Comparison of ENCODE assay signal across 17 cellular contexts in genomic region chr22:19802881-19803735, GRCh38. TPM values are rescaled to one million over a fixed set of nuclear protein-coding genes. Genes with fewer than 3 reads are reported as not detected.
DNase-seq lines count a peak whose midpoint lies in the region; ATAC-seq, FAIRE-seq and TF ChIP-seq lines count a peak whose summit lies in the region.
"Had no signal": no experiment of that assay in that cellular context is flagged by ENCODE, and none has a peak within 500 bp of the region (broad histone marks: within the 10 kb centered on the region; RNA-seq: fewer than 3 reads in every experiment).

No MANE protein-coding gene starts in this region.

- H3K27ac ChIP-seq in SK-N-SH (ENCODE audit: low read depth in 2 of 2, low read length in 1 of 2), result no peak overlapping the region
- no peak overlapping the region for H3K27ac ChIP-seq in K562 (ENCODE audit: extremely low read depth, low read depth, low read length)
- no peak overlapping the region for H3K27ac ChIP-seq in spleen
- H3K27ac ChIP-seq: 22Rv1, BLaER1 had no signal

- no peaks in the 10 kb centered on the region for H3K9me1 ChIP-seq in K562 (ENCODE audit: control insufficient read depth, insufficient read depth, low read length)

- whole genome bisulfite sequencing in SK-N-SH (ENCODE audit: low lambda C conversion rate), result 95% methylated on average over 15 of the region's 19 CpGs
- WGBS in K562 (ENCODE audit: insufficient coverage, low coverage, missing lambda C conversion rate), result 65% methylated on average over 19 of the region's 19 CpGs
- WGBS in spleen, 5 donors, result 91 to 96% (median 93%) methylated on average over 19 of the region's 19 CpGs

- DNase-seq in SK-N-SH, result peak; percentile 19
- no peak for DNase-seq in K562 (ENCODE audit: extremely low read depth in 1 of 4, low spot score in 3 of 4)
- peak; percentile 23 for DNase-seq in left kidney (ENCODE audit: low read depth, low spot score)
- DNase-seq in spleen, result peak; percentile 58
- no peak for DNase-seq in NCI-H2227 treated with DMSO at 0.1 percent for 48 hours (lab: John Stamatoyannopoulos, UW)
- no peak for DNase-seq in NOMO-1 (lab: John Stamatoyannopoulos, UW; ENCODE audit: unreplicated experiment in 2 of 2)
- DNase-seq in SHP77 (lab: John Stamatoyannopoulos, UW), result no peak
- DNase-seq: EL, Karpas-422, NCI-H187 treated with DMSO at 0.1 percent for 48 hours, NCI-H2171 treated with DMSO at 0.1 percent for 48 hours, NCI-H510A had no signal

- ATAC-seq in SK-N-SH treated with all-trans-retinoic acid at 6 μM for 48 hours, result no peak
- ATAC-seq in K562, result no peak

- H3K4me2 ChIP-seq in SK-N-SH, result no peak overlapping the region
- H3K4me2 ChIP-seq in K562 (ENCODE audit: insufficient read depth, low read length), result no peak overlapping the region
- H3K4me2 ChIP-seq: BLaER1 had no signal

- H4K20me1 ChIP-seq in SK-N-SH (ENCODE audit: insufficient read depth), result no peaks in the 10 kb centered on the region
- peaks cover 33% of the 10 kb centered on the region for H4K20me1 ChIP-seq in K562 (replicated peaks; ENCODE audit: control insufficient read depth, insufficient read depth, low read length)

- TF ChIP-seq CTCF in SK-N-SH (IDR thresholded peaks at IDR 0.05) (no peak), K562 (IDR thresholded peaks at IDR 0.05 in 2 of 3, conservative IDR thresholded peaks at IDR 0.05 in 1 of 3; ENCODE audit: insufficient read depth in 2 of 3, low read depth in 1 of 3, low read length in 3 of 3) (no peak), spleen (IDR thresholded peaks at IDR 0.05 in 8 of 11, conservative IDR thresholded peaks at IDR 0.05 in 3 of 11) (no peak)

- TF ChIP-seq POLR2A in K562 (conservative IDR thresholded peaks at IDR 0.05) (no peak), spleen (IDR thresholded peaks at IDR 0.05) (no peak)

- BruUV-seq in K562 (replicated peaks; lab: Mats Ljungman, UMichigan), result no TSS peak

- no peak for TF ChIP-seq EP300 in SK-N-SH (IDR thresholded peaks at IDR 0.05; ENCODE audit: borderline replicate concordance in 1 of 2, low read depth in 1 of 2, low read length in 1 of 2)
- no peak for TF ChIP-seq EP300 in K562 (IDR thresholded peaks at IDR 0.05; ENCODE audit: low read length)

- in situ Hi-C loops in K562 (cut with MboI), result no loop called here

- no peak overlapping the region for H3K4me3 ChIP-seq in SK-N-SH (ENCODE audit: low read depth in 2 of 2, low read length in 1 of 2)
- no peak overlapping the region for H3K4me3 ChIP-seq in K562
- H3K4me3 ChIP-seq in spleen, result no peak overlapping the region
- H3K4me3 ChIP-seq: BLaER1 had no signal

- H3K4me1 ChIP-seq in SK-N-SH (ENCODE audit: control insufficient read depth in 1 of 2, insufficient read depth in 2 of 2, low read depth in 1 of 2, low read length in 1 of 2), result peaks cover 17 to 65% of the 10 kb centered on the region in 2 experiments; a peak in 3 of 4 replicates
- peaks cover 13 to 79% of the 10 kb centered on the region in 2 experiments for H3K4me1 ChIP-seq in K562 (replicated peaks in 1 of 2; ENCODE audit: control insufficient read depth in 2 of 2, insufficient read depth in 2 of 2, low read length in 2 of 2)
- H3K4me1 ChIP-seq in spleen, result peaks cover 0 to 18% (median 7%) of the 10 kb centered on the region in 6 donors

- no peak overlapping the region for H3K9ac ChIP-seq in SK-N-SH
- H3K9ac ChIP-seq in K562 (ENCODE audit: insufficient read depth in 1 of 2, low read depth in 2 of 2, low read length in 2 of 2), result peak overlapping the region in 1 of 2 experiments; percentile 43; a peak in 1 of 4 replicates
- H3K9ac ChIP-seq: BLaER1 had no signal

- H3K9me3 ChIP-seq in SK-N-SH (no peaks in the 10 kb centered on the region), K562 (replicated peaks; ENCODE audit: control insufficient read depth, insufficient read depth, low read depth, low read length) (no peaks in the 10 kb centered on the region), spleen (no peaks in the 10 kb centered on the region)
- H3K9me3 ChIP-seq: BLaER1 had no signal

- no peaks in the 10 kb centered on the region for H3K27me3 ChIP-seq in SK-N-SH (ENCODE audit: insufficient read depth)
- no peaks in the 10 kb centered on the region for H3K27me3 ChIP-seq in K562 (ENCODE audit: control insufficient read depth in 2 of 2, insufficient read depth in 2 of 2, low read length in 2 of 2)
- H3K27me3 ChIP-seq in spleen (replicated peaks in 1 of 7), result no peaks in the 10 kb centered on the region
- H3K27me3 ChIP-seq: BLaER1 had no signal

- no peaks in the 10 kb centered on the region for H3K9me2 ChIP-seq in SK-N-SH

- CTCF ChIA-PET in SK-N-SH (lab: Yijun Ruan, JAX), result interaction anchor here (2.3 kb wide), 1 partner anchor 72 kb away, joined by 4 read pairs; no protein-coding TSS in a partner anchor
- CTCF ChIA-PET in K562 (lab: Yijun Ruan, JAX; ENCODE audit: low intra/inter-chr PET ratio), result no interaction called here

- intact Hi-C loops in K562 (cut with micrococcal nuclease), result loop anchor here (5.0 kb wide), 1 partner anchor 49 kb away; the partner anchor contains the start of genes GNB1L and RTL10
- intact Hi-C loops in spleen (cut with DNase I; ENCODE audit: low total_unique reads), result no loop called here

- H3K79me2 ChIP-seq in SK-N-SH (ENCODE audit: insufficient read depth), result no peaks in the 10 kb centered on the region
- H3K79me2 ChIP-seq in K562 (ENCODE audit: control insufficient read depth, insufficient read depth, low read length), result no peaks in the 10 kb centered on the region

- H3F3A ChIP-seq in SK-N-SH (replicated peaks; ENCODE audit: insufficient read depth), result no peaks in the 10 kb centered on the region

- H3K36me3 ChIP-seq in SK-N-SH (replicated peaks in 1 of 2; ENCODE audit: control insufficient read depth in 1 of 2, insufficient read depth in 2 of 2, low read length in 1 of 2), result no peaks in the 10 kb centered on the region
- 0 out of 3 replicates have a peak, but pooled peaks cover 3% of the 10 kb centered on the region for H3K36me3 ChIP-seq in K562 (ENCODE audit: control insufficient read depth, insufficient read depth, low read length)
- H3K36me3 ChIP-seq in spleen, result peaks cover 0 to 87% (median 5%) of the 10 kb centered on the region in 6 donors

- FAIRE-seq in K562 (lab: Jason Lieb, UNC), result no peak
- FAIRE-seq: H1, RCC 7860 had no signal

- POLR2A ChIA-PET in SK-N-SH (lab: Yijun Ruan, JAX), result no interaction called here
- POLR2A ChIA-PET in K562 (lab: Yijun Ruan, JAX), result interaction anchor here (0.7 to 6.8 kb wide), 8 partner anchors 7 to 116 kb away, joined by 3 to 43 read pairs (median 4); no protein-coding TSS in a partner anchor

- TF ChIP-seq RAD21 in SK-N-SH (IDR thresholded peaks at IDR 0.05; ENCODE audit: low read length) (no peak), K562 (CRISPR knock-in tag; conservative IDR thresholded peaks at IDR 0.05 in 1 of 2, IDR thresholded peaks at IDR 0.05 in 1 of 2) (no peak)

- H2AFZ ChIP-seq in SK-N-SH (ENCODE audit: low read depth) (no peak overlapping the region), K562 (ENCODE audit: low read depth, low read length) (no peak overlapping the region)

RNA-seq across cellular contexts. Expression of gene TBX1, which starts 42.5 kb away (rescaled TPM):
- polyA plus RNA-seq in SK-N-SH (2012; rRNA removed) (not detected in 2 replicates), K562 (2011; rRNA removed) (2.5 and 9.5 TPM in 2 replicates), K562 (2014; fragmentation: Illumina TruSeq; extraction: Trizol) (8.0 and 12.8 TPM in 2 replicates), K562 (2014; fragmentation: Nextera tagmentation; extraction: Ambion mirVana) (under 1 TPM; 0.07 to 0.11 TPM), K562 (2014; rRNA removed) (14.7 and 17.1 TPM in 2 replicates), spleen (under 1 TPM; 0.17 to 0.71 (median 0.61) TPM)
- polyA plus RNA-seq in SK-N-SH (2012; cell fraction: cytosol; rRNA removed), result 0.07 TPM in 1 of 2 replicates, not detected in the other
- polyA plus RNA-seq in SK-N-SH (2012; cell fraction: nucleus; rRNA removed), result 0.29 and 0.41 TPM in 2 replicates
- 31.9 and 90.7 TPM in 2 replicates for total RNA-seq in K562 (2011; cell fraction: chromatin; rRNA removed; ENCODE audit: low replicate concordance)
- total RNA-seq in K562 (2011; cell fraction: nucleolus; rRNA removed), result 41.9 and 52.4 TPM in 2 replicates
- 40.6 and 47.0 TPM in 2 replicates for total RNA-seq in K562 (2011; cell fraction: nucleoplasm; rRNA removed)
- total RNA-seq in K562 (2014; rRNA removed) (8.9 and 14.0 TPM in 2 replicates), K562 (2014; rRNA removed; fragmentation: Illumina TruSeq; extraction: Trizol) (2.1 and 2.6 TPM in 2 replicates), K562 (2015; rRNA removed; fragmentation: Illumina TruSeq; extraction: Trizol) (3.5 and 3.9 TPM in 2 replicates), K562 (2021) (34.2 and 35.0 TPM in 2 replicates), spleen (10 to 100 TPM in 1 of 7 donors, 1 to 10 TPM in 3, under 1 TPM in 3; 0.23 to 10.5 (median 3.1) TPM)
- 5.8 and 7.7 TPM in 2 replicates for polyA plus RNA-seq in K562 (2011; cell fraction: cytosol; rRNA removed)
- polyA plus RNA-seq in K562 (2011; cell fraction: nucleus; rRNA removed), result 55.1 and 87.1 TPM in 2 replicates
- 12.4 and 14.0 TPM in 2 replicates for polyA plus RNA-seq in K562 (2012)
- 2.2 and 5.5 TPM in 2 replicates for polyA minus RNA-seq in K562 (2011; rRNA and poly(A)+ RNA removed)
- polyA minus RNA-seq in K562 (2011; cell fraction: cytosol; rRNA and poly(A)+ RNA removed), result 5.4 and 22.9 TPM in 2 replicates
- polyA minus RNA-seq in K562 (2011; cell fraction: nucleus; rRNA and poly(A)+ RNA removed), result 20.1 and 45.7 TPM in 2 replicates
- polyA plus RNA-seq: H1 had no signal

RNA-seq across cellular contexts. Expression of gene GNB1L, which starts 51.6 kb away (rescaled TPM):
- 3.2 and 5.9 TPM in 2 replicates for polyA plus RNA-seq in SK-N-SH (2012; rRNA removed)
- 2.0 and 4.8 TPM in 2 replicates for polyA plus RNA-seq in SK-N-SH (2012; cell fraction: cytosol; rRNA removed)
- 7.7 and 10.0 TPM in 2 replicates for polyA plus RNA-seq in SK-N-SH (2012; cell fraction: nucleus; rRNA removed)
- 5.3 and 21.3 TPM in 2 replicates for total RNA-seq in K562 (2011; cell fraction: chromatin; rRNA removed; ENCODE audit: low replicate concordance)
- total RNA-seq in K562 (2011; cell fraction: nucleolus; rRNA removed), result 21.8 and 25.5 TPM in 2 replicates
- 7.3 and 7.8 TPM in 2 replicates for total RNA-seq in K562 (2011; cell fraction: nucleoplasm; rRNA removed)
- total RNA-seq in K562 (2014; rRNA removed), result 48.9 and 69.1 TPM in 2 replicates
- 0.57 and 0.84 TPM in 2 replicates for total RNA-seq in K562 (2014; rRNA removed; fragmentation: Illumina TruSeq; extraction: Trizol)
- 17.8 and 20.6 TPM in 2 replicates for total RNA-seq in K562 (2015; rRNA removed; fragmentation: Illumina TruSeq; extraction: Trizol)
- total RNA-seq in K562 (2021), result 50.5 and 55.3 TPM in 2 replicates
- polyA plus RNA-seq in K562 (2011; rRNA removed), result 10.2 and 35.0 TPM in 2 replicates
- 37.2 and 43.8 TPM in 2 replicates for polyA plus RNA-seq in K562 (2011; cell fraction: cytosol; rRNA removed)
- 33.2 and 43.3 TPM in 2 replicates for polyA plus RNA-seq in K562 (2011; cell fraction: nucleus; rRNA removed)
- polyA plus RNA-seq in K562 (2012), result 42.2 and 62.2 TPM in 2 replicates
- 1.9 and 18.0 TPM in 2 replicates for polyA plus RNA-seq in K562 (2014; fragmentation: Illumina TruSeq; extraction: Trizol)
- 1 to 10 TPM in 1 of 2 experiments, under 1 TPM in 1; 0.56 to 3.5 TPM for polyA plus RNA-seq in K562 (2014; fragmentation: Nextera tagmentation; extraction: Ambion mirVana)
- 40.7 and 41.3 TPM in 2 replicates for polyA plus RNA-seq in K562 (2014; rRNA removed)
- 2.8 and 3.7 TPM in 2 replicates for polyA minus RNA-seq in K562 (2011; rRNA and poly(A)+ RNA removed)
- polyA minus RNA-seq in K562 (2011; cell fraction: cytosol; rRNA and poly(A)+ RNA removed), result 13.2 and 33.0 TPM in 2 replicates
- 12.0 and 14.3 TPM in 2 replicates for polyA minus RNA-seq in K562 (2011; cell fraction: nucleus; rRNA and poly(A)+ RNA removed)
- 1 to 10 TPM; 5.7 to 8.1 (median 7.9) TPM for total RNA-seq in spleen
- polyA plus RNA-seq in spleen, result 10 to 100 TPM in 2 of 3 donors, 1 to 10 TPM in 1; 7.7 to 10.4 (median 10.1) TPM

RNA-seq across cellular contexts. Expression of gene RTL10, which starts 51.6 kb away (rescaled TPM):
- polyA plus RNA-seq in SK-N-SH (2012; rRNA removed) (7.8 and 8.0 TPM in 2 replicates), K562 (2011; rRNA removed) (32.7 and 82.6 TPM in 2 replicates), K562 (2014; fragmentation: Illumina TruSeq; extraction: Trizol) (39.2 and 40.1 TPM in 2 replicates), K562 (2014; fragmentation: Nextera tagmentation; extraction: Ambion mirVana) (10 to 100 TPM; 23.6 to 33.7 TPM), K562 (2014; rRNA removed) (28.2 and 31.2 TPM in 2 replicates), spleen (10 to 100 TPM in 2 of 3 donors, 1 to 10 TPM in 1; 8.3 to 13.4 (median 10.8) TPM)
- 3.0 and 4.0 TPM in 2 replicates for polyA plus RNA-seq in SK-N-SH (2012; cell fraction: cytosol; rRNA removed)
- polyA plus RNA-seq in SK-N-SH (2012; cell fraction: nucleus; rRNA removed), result 23.0 and 24.3 TPM in 2 replicates
- 82.4 and 192 TPM in 2 replicates for total RNA-seq in K562 (2011; cell fraction: chromatin; rRNA removed; ENCODE audit: low replicate concordance)
- total RNA-seq in K562 (2011; cell fraction: nucleolus; rRNA removed), result 134 and 166 TPM in 2 replicates
- total RNA-seq in K562 (2011; cell fraction: nucleoplasm; rRNA removed), result 107 and 110 TPM in 2 replicates
- total RNA-seq in K562 (2014; rRNA removed) (32.5 and 42.0 TPM in 2 replicates), K562 (2014; rRNA removed; fragmentation: Illumina TruSeq; extraction: Trizol) (16.3 and 19.8 TPM in 2 replicates), K562 (2015; rRNA removed; fragmentation: Illumina TruSeq; extraction: Trizol) (26.2 and 28.8 TPM in 2 replicates), K562 (2021) (75.4 and 75.5 TPM in 2 replicates), spleen (10 to 100 TPM; 17.0 to 22.9 (median 18.8) TPM)
- 68.8 and 74.9 TPM in 2 replicates for polyA plus RNA-seq in K562 (2011; cell fraction: cytosol; rRNA removed)
- polyA plus RNA-seq in K562 (2011; cell fraction: nucleus; rRNA removed), result 124 and 157 TPM in 2 replicates
- polyA plus RNA-seq in K562 (2012), result 40.3 and 56.9 TPM in 2 replicates
- polyA minus RNA-seq in K562 (2011; rRNA and poly(A)+ RNA removed), result 49.5 and 66.5 TPM in 2 replicates
- polyA minus RNA-seq in K562 (2011; cell fraction: cytosol; rRNA and poly(A)+ RNA removed), result 31.7 and 46.0 TPM in 2 replicates
- 42.7 and 85.4 TPM in 2 replicates for polyA minus RNA-seq in K562 (2011; cell fraction: nucleus; rRNA and poly(A)+ RNA removed)

Comparison
In these comparisons a context has a peak if more than half of its experiments do, and no peak if none do; other contexts are left out.
1. DNase-seq: peak in SK-N-SH (single experiment), left kidney (single experiment) and spleen (single experiment); none in K562 (0 of 4), NCI-H2227 treated with DMSO at 0.1 percent for 48 hours (single experiment), NOMO-1 (0 of 2) and SHP77 (0 of 2).